1 cellular context compared by ENCODE assay signal in the genomic region with DNA sequence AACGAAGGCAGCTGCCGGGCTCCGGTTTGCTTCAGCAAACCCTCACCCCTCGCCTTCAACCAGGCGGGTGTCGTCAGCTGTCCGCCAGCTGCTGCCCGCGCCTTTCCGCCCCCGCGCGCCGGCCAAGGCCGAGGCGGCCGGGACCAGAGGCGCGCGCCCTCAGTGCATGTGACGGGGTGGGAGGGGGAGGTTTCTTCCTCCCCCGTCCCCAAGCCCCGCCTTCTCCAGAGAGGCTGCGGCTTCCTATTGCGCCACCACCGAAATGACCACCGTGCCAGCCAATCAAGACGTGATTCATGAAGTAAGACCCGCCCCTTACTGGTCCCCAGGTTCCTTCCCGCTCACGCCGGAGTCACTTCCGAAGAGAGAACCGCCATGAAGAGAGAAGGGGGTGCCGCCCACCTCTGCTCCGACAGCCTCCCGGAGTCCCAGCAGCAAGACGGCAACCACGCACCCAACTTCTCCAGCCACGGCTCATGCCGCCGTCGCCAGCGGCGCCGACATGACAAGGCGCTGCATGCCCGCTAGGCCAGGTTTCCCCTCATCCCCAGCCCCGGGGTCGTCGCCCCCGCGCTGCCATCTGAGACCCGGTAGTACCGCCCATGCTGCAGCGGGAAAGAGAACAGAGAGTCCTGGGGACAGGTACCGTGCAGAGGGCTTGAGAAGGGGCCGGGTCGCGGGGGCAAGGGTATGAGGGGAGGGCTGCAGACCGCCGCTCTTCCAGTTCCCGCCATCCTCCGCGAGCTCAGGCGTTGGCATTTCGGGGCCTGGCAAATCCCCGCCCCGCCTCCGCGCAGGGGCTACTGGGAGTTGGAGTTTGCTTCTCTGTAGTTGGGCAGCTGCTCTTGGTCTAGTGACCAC.
TF ChIP-seq lines count a peak whose summit lies in the region.

A gene with protein sequence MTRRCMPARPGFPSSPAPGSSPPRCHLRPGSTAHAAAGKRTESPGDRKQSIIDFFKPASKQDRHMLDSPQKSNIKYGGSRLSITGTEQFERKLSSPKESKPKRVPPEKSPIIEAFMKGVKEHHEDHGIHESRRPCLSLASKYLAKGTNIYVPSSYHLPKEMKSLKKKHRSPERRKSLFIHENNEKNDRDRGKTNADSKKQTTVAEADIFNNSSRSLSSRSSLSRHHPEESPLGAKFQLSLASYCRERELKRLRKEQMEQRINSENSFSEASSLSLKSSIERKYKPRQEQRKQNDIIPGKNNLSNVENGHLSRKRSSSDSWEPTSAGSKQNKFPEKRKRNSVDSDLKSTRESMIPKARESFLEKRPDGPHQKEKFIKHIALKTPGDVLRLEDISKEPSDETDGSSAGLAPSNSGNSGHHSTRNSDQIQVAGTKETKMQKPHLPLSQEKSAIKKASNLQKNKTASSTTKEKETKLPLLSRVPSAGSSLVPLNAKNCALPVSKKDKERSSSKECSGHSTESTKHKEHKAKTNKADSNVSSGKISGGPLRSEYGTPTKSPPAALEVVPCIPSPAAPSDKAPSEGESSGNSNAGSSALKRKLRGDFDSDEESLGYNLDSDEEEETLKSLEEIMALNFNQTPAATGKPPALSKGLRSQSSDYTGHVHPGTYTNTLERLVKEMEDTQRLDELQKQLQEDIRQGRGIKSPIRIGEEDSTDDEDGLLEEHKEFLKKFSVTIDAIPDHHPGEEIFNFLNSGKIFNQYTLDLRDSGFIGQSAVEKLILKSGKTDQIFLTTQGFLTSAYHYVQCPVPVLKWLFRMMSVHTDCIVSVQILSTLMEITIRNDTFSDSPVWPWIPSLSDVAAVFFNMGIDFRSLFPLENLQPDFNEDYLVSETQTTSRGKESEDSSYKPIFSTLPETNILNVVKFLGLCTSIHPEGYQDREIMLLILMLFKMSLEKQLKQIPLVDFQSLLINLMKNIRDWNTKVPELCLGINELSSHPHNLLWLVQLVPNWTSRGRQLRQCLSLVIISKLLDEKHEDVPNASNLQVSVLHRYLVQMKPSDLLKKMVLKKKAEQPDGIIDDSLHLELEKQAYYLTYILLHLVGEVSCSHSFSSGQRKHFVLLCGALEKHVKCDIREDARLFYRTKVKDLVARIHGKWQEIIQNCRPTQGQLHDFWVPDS (plus strand): TSS at position 355 of the 861 bp plus-strand sequence. CDS start 148 bp downstream, at position 503.

TF ChIP-seq in K562, 482 proteins besides CTCF, POLR2A, EP300 and RAD21 (continued from another document and continues in another):
- TF ChIP-seq, protein P1, sequence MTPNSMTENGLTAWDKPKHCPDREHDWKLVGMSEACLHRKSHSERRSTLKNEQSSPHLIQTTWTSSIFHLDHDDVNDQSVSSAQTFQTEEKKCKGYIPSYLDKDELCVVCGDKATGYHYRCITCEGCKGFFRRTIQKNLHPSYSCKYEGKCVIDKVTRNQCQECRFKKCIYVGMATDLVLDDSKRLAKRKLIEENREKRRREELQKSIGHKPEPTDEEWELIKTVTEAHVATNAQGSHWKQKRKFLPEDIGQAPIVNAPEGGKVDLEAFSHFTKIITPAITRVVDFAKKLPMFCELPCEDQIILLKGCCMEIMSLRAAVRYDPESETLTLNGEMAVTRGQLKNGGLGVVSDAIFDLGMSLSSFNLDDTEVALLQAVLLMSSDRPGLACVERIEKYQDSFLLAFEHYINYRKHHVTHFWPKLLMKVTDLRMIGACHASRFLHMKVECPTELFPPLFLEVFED (CRISPR knock-in tag; conservative IDR thresholded peaks at IDR 0.05): no peak
- TF ChIP-seq TBL1XR1 (IDR thresholded peaks at IDR 0.05; ENCODE audit: low read length in 2 of 2) (no peak), MED1 (CRISPR knock-in tag; IDR thresholded peaks at IDR 0.05; ENCODE audit: borderline replicate concordance) (no peak), GATA2 (CRISPR knock-in tag; IDR thresholded peaks at IDR 0.05) (no peak), ZNF586 (CRISPR knock-in tag; conservative IDR thresholded peaks at IDR 0.05) (no peak), ZNF764 (CRISPR knock-in tag; IDR thresholded peaks at IDR 0.05; ENCODE audit: low read depth) (no peak), SMC3 (conservative IDR thresholded peaks at IDR 0.05; ENCODE audit: insufficient read depth, low read depth, low read length) (no peak), RBM15 (IDR thresholded peaks at IDR 0.05; ENCODE audit: insufficient read depth, low read length) (no peak), U2AF1 (optimal IDR thresholded peaks at IDR 0.05; ENCODE audit: low read depth, low read length) (no peak), POU5F1 (IDR thresholded peaks at IDR 0.05; ENCODE audit: borderline replicate concordance, low read depth, low read length, partially characterized antibody) (no peak), ZKSCAN8 (CRISPR knock-in tag; IDR thresholded peaks at IDR 0.05) (no peak), RB1 (IDR thresholded peaks at IDR 0.05; ENCODE audit: low read depth) (peak; percentile 70; the same call in 1 of the 2 replicates), ZSCAN32 (CRISPR knock-in tag; IDR thresholded peaks at IDR 0.05) (no peak), TOE1 (IDR thresholded peaks at IDR 0.05; ENCODE audit: borderline replicate concordance) (no peak), TOE1 (CRISPR knock-in tag; IDR thresholded peaks at IDR 0.05; ENCODE audit: borderline replicate concordance, low read depth) (no peak), KLF10 (CRISPR knock-in tag; IDR thresholded peaks at IDR 0.05) (no peak), TAF9B (IDR thresholded peaks at IDR 0.05; ENCODE audit: partially characterized antibody) (peak; percentile 89), SMARCC2 (IDR thresholded peaks at IDR 0.05; ENCODE audit: low read depth) (no peak), ZNF23 (CRISPR knock-in tag; IDR thresholded peaks at IDR 0.05) (no peak), BMI1 (IDR thresholded peaks at IDR 0.05; ENCODE audit: low read length) (no peak), RBFOX2 (IDR thresholded peaks at IDR 0.05; ENCODE audit: low read depth, low read length) (peak; percentile 88), CBX2 (IDR thresholded peaks at IDR 0.05; ENCODE audit: insufficient read depth, low read length, poor library complexity, severe bottlenecking) (no peak), HMGN3 (IDR thresholded peaks at IDR 0.05; ENCODE audit: borderline replicate concordance, extremely low read depth, insufficient read length, low read depth, low read length) (peak; percentile 56), TSC22D4 (tag; IDR thresholded peaks at IDR 0.05) (no peak), THRAP3 (IDR thresholded peaks at IDR 0.05; ENCODE audit: borderline replicate concordance) (no peak), CEBPB (tag; IDR thresholded peaks at IDR 0.05) (peak; percentile 95), MAFG (tag; conservative IDR thresholded peaks at IDR 0.05) (no peak), PRMT5 (CRISPR knock-in tag; IDR thresholded peaks at IDR 0.05) (no peak), ZZZ3 (IDR thresholded peaks at IDR 0.05) (no peak), ZNF24 (IDR thresholded peaks at IDR 0.05) (no peak), ASH1L (IDR thresholded peaks at IDR 0.05; ENCODE audit: borderline replicate concordance, low read depth, partially characterized antibody) (peak; percentile 75), MYBL2 (IDR thresholded peaks at IDR 0.05; ENCODE audit: low read depth) (no peak), MYBL2 (CRISPR knock-in tag; IDR thresholded peaks at IDR 0.05; ENCODE audit: borderline replicate concordance) (no peak)
- TF ChIP-seq, protein P2, sequence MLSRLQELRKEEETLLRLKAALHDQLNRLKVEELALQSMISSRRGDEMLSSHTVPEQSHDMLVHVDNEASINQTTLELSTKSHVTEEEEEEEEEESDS (CRISPR knock-in tag; IDR thresholded peaks at IDR 0.05): no peak
- TF ChIP-seq, protein P3, sequence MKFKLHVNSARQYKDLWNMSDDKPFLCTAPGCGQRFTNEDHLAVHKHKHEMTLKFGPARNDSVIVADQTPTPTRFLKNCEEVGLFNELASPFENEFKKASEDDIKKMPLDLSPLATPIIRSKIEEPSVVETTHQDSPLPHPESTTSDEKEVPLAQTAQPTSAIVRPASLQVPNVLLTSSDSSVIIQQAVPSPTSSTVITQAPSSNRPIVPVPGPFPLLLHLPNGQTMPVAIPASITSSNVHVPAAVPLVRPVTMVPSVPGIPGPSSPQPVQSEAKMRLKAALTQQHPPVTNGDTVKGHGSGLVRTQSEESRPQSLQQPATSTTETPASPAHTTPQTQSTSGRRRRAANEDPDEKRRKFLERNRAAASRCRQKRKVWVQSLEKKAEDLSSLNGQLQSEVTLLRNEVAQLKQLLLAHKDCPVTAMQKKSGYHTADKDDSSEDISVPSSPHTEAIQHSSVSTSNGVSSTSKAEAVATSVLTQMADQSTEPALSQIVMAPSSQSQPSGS (CRISPR knock-in tag; IDR thresholded peaks at IDR 0.05): no peak
- TF ChIP-seq, protein P4, sequence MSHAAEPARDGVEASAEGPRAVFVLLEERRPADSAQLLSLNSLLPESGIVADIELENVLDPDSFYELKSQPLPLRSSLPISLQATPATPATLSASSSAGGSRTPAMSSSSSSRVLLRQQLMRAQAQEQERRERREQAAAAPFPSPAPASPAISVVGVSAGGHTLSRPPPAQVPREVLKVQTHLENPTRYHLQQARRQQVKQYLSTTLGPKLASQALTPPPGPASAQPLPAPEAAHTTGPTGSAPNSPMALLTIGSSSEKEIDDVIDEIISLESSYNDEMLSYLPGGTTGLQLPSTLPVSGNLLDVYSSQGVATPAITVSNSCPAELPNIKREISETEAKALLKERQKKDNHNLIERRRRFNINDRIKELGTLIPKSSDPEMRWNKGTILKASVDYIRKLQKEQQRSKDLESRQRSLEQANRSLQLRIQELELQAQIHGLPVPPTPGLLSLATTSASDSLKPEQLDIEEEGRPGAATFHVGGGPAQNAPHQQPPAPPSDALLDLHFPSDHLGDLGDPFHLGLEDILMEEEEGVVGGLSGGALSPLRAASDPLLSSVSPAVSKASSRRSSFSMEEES (CRISPR knock-in tag; IDR thresholded peaks at IDR 0.05): no peak
- TF ChIP-seq, protein P5, sequence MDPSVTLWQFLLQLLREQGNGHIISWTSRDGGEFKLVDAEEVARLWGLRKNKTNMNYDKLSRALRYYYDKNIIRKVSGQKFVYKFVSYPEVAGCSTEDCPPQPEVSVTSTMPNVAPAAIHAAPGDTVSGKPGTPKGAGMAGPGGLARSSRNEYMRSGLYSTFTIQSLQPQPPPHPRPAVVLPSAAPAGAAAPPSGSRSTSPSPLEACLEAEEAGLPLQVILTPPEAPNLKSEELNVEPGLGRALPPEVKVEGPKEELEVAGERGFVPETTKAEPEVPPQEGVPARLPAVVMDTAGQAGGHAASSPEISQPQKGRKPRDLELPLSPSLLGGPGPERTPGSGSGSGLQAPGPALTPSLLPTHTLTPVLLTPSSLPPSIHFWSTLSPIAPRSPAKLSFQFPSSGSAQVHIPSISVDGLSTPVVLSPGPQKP (CRISPR knock-in tag; IDR thresholded peaks at IDR 0.05): no peak
- TF ChIP-seq, protein P6, sequence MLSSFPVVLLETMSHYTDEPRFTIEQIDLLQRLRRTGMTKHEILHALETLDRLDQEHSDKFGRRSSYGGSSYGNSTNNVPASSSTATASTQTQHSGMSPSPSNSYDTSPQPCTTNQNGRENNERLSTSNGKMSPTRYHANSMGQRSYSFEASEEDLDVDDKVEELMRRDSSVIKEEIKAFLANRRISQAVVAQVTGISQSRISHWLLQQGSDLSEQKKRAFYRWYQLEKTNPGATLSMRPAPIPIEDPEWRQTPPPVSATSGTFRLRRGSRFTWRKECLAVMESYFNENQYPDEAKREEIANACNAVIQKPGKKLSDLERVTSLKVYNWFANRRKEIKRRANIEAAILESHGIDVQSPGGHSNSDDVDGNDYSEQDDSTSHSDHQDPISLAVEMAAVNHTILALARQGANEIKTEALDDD (IDR thresholded peaks at IDR 0.05): no peak
- TF ChIP-seq, protein P7, sequence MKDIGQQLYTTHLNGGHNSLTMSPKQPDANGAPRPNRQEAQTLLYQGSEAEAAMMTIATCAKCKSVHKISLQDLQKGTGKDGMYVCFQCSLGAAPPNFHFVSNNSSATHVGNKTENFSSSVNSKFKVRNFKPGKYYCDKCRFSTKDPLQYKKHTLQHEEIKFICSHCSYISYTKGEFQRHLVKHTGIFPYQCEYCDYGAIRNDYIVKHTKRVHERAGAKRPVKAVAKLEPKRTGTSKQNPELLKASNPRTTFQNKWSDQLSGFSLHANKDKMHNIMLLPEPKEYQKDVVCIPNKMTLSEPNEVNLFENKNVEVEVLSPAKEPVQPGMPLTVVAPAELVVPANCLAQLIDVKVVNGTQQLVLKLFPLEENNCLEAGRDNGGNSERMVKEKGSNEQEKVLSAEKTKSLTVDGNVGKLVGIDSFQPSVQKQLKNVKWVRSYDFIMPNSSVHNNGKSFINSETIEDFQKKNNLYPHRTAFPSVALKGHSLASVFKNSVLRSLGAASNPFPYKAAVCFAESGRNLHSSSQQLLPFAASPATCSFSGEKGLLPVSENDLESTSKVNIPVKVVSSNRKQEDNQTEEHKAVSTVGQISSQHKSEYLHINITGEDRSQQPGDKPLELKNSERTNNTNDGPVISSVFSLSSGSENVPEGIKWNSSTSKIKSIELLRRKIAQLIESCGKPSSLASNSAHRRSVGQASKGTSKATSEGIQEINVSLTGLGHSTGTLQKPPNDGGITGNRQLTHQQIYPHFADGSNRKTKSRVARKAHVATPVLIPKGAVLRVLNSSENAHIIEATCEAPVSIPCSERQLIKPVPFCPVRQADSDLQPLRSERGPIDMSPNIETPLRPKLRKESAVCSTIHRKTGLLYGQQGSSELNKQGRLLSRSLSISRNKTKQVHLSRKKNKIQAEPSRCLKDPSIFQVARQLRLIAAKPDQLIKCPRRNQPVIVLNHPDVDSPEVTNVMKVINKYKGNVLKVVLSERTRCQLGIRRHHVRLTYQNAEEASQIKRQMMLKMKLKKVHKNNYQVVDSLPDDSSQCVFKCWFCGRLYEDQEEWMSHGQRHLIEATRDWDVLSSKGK (CRISPR knock-in tag; IDR thresholded peaks at IDR 0.05): no peak
- TF ChIP-seq, protein P8, sequence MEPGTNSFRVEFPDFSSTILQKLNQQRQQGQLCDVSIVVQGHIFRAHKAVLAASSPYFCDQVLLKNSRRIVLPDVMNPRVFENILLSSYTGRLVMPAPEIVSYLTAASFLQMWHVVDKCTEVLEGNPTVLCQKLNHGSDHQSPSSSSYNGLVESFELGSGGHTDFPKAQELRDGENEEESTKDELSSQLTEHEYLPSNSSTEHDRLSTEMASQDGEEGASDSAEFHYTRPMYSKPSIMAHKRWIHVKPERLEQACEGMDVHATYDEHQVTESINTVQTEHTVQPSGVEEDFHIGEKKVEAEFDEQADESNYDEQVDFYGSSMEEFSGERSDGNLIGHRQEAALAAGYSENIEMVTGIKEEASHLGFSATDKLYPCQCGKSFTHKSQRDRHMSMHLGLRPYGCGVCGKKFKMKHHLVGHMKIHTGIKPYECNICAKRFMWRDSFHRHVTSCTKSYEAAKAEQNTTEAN (CRISPR knock-in tag; IDR thresholded peaks at IDR 0.05): no peak
- TF ChIP-seq, protein P9, sequence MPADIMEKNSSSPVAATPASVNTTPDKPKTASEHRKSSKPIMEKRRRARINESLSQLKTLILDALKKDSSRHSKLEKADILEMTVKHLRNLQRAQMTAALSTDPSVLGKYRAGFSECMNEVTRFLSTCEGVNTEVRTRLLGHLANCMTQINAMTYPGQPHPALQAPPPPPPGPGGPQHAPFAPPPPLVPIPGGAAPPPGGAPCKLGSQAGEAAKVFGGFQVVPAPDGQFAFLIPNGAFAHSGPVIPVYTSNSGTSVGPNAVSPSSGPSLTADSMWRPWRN (IDR thresholded peaks at IDR 0.05; ENCODE audit: low read depth): no peak
